In the genomic region with DNA sequence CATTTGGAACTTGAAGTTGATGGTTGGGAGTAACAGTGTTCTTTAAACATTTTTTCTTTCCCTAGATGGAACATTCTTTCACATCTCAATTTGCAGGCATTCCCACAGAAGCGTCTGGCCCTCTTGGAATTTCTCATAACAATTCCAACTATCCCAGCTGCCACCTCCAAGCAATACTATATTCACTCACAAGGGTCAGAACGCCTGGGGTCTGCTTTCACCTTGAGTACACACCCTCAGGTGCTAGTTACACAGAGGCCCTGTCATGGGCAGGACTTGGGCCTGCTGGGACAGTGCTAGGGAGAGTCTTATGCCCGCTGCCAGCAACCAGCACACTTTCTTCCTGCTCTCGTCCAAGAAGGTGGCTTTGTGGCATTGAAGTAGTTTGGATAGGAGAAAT, we compare ENCODE assay signal across 1 cellular context.
TF ChIP-seq lines count a peak whose summit lies in the region.

No MANE protein-coding gene starts in this region.

TF ChIP-seq in GM23338, 12 proteins besides CTCF, POLR2A, EP300 and RAD21 (continued from another document):
- TF ChIP-seq, protein P1, sequence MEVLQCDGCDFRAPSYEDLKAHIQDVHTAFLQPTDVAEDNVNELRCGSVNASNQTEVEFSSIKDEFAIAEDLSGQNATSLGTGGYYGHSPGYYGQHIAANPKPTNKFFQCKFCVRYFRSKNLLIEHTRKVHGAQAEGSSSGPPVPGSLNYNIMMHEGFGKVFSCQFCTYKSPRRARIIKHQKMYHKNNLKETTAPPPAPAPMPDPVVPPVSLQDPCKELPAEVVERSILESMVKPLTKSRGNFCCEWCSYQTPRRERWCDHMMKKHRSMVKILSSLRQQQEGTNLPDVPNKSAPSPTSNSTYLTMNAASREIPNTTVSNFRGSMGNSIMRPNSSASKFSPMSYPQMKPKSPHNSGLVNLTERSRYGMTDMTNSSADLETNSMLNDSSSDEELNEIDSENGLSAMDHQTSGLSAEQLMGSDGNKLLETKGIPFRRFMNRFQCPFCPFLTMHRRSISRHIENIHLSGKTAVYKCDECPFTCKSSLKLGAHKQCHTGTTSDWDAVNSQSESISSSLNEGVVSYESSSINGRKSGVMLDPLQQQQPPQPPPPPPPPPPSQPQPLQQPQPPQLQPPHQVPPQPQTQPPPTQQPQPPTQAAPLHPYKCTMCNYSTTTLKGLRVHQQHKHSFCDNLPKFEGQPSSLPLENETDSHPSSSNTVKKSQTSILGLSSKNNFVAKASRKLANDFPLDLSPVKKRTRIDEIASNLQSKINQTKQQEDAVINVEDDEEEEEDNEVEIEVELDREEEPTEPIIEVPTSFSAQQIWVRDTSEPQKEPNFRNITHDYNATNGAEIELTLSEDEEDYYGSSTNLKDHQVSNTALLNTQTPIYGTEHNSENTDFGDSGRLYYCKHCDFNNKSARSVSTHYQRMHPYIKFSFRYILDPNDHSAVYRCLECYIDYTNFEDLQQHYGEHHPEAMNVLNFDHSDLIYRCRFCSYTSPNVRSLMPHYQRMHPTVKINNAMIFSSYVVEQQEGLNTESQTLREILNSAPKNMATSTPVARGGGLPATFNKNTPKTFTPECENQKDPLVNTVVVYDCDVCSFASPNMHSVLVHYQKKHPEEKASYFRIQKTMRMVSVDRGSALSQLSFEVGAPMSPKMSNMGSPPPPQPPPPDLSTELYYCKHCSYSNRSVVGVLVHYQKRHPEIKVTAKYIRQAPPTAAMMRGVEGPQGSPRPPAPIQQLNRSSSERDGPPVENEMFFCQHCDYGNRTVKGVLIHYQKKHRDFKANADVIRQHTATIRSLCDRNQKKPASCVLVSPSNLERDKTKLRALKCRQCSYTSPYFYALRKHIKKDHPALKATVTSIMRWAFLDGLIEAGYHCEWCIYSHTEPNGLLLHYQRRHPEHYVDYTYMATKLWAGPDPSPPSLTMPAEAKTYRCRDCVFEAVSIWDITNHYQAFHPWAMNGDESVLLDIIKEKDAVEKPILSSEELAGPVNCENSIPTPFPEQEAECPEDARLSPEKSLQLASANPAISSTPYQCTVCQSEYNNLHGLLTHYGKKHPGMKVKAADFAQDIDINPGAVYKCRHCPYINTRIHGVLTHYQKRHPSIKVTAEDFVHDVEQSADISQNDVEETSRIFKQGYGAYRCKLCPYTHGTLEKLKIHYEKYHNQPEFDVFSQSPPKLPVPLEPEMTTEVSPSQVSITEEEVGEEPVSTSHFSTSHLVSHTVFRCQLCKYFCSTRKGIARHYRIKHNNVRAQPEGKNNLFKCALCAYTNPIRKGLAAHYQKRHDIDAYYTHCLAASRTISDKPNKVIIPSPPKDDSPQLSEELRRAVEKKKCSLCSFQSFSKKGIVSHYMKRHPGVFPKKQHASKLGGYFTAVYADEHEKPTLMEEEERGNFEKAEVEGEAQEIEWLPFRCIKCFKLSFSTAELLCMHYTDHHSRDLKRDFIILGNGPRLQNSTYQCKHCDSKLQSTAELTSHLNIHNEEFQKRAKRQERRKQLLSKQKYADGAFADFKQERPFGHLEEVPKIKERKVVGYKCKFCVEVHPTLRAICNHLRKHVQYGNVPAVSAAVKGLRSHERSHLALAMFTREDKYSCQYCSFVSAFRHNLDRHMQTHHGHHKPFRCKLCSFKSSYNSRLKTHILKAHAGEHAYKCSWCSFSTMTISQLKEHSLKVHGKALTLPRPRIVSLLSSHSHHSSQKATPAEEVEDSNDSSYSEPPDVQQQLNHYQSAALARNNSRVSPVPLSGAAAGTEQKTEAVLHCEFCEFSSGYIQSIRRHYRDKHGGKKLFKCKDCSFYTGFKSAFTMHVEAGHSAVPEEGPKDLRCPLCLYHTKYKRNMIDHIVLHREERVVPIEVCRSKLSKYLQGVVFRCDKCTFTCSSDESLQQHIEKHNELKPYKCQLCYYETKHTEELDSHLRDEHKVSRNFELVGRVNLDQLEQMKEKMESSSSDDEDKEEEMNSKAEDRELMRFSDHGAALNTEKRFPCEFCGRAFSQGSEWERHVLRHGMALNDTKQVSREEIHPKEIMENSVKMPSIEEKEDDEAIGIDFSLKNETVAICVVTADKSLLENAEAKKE (CRISPR knock-in tag; IDR thresholded peaks at IDR 0.05) = no peak
- TF ChIP-seq EZH2 (IDR thresholded peaks at IDR 0.05; ENCODE audit: low read depth, unreplicated experiment) = no peak
- no peak for TF ChIP-seq POLR2AphosphoS5 (IDR thresholded peaks at IDR 0.05; ENCODE audit: low read depth)
- TF ChIP-seq STAT1 (IDR thresholded peaks at IDR 0.05; ENCODE audit: unreplicated experiment) = no peak
